Comparison of ENCODE assay signal across 8 cellular contexts in genomic region chr7:74173866-74174605, GRCh38. TPM values are rescaled to one million over a fixed set of nuclear protein-coding genes. Genes with fewer than 3 reads are reported as not detected.
DNase-seq lines count a peak whose midpoint lies in the region; ATAC-seq and TF ChIP-seq lines count a peak whose summit lies in the region.

Gene EIF4H, plus strand, starts transcription at chr7:74174356. Its CDS starts 28 bp downstream, at chr7:74174384.

- peak; percentile 75 for ATAC-seq in HG02623 (IDR thresholded peaks at IDR 0.05; ENCODE audit: unreplicated experiment)
- peak; percentile 88 to 93 for ATAC-seq in activated naive CD4-positive, alpha-beta T cell treated with anti-CD3 and anti-CD28 coated beads, Interleukin-2, amount 50 U/mL, for 72 hours
- ATAC-seq in omental fat pad (ENCODE audit: low FRiP score) = peak; percentile 97

- peak; percentile 97 for DNase-seq in GM10266 (ENCODE audit: extremely low spot score)
- DNase-seq in NCI-H1105 (lab: John Stamatoyannopoulos, UW) = peak; percentile 88
- DNase-seq in SKM-1 (lab: John Stamatoyannopoulos, UW; ENCODE audit: unreplicated experiment) = peak; percentile 78
- peak; percentile 94 to 99 for DNase-seq in activated naive CD4-positive, alpha-beta T cell treated with anti-CD3 and anti-CD28 coated beads, Interleukin-2, amount 50 U/mL, for 72 hours (ENCODE audit: low spot score in 2 of 2)
- DNase-seq in glomerular visceral epithelial cell (ENCODE audit: extremely low spot score) = peak; percentile 96
- DNase-seq in omental fat pad (ENCODE audit: low spot score) = peak; percentile 82

- no peak for TF ChIP-seq CTCF in GM10266 (IDR thresholded peaks at IDR 0.05; ENCODE audit: control insufficient read depth, insufficient read depth, low read depth, missing control alignments)
- TF ChIP-seq CTCF in omental fat pad (IDR thresholded peaks at IDR 0.05) = no peak

- H3K36me3 Mint-ChIP-seq in activated naive CD4-positive, alpha-beta T cell treated with anti-CD3 and anti-CD28 coated beads, Interleukin-2, amount 50 U/mL, for 72 hours = peaks cover 18 to 31% of the 10 kb centered on the region in 2 donors

- no peaks in the 10 kb centered on the region for H3K9me3 Mint-ChIP-seq in activated naive CD4-positive, alpha-beta T cell treated with anti-CD3 and anti-CD28 coated beads, Interleukin-2, amount 50 U/mL, for 72 hours

- peak within 1 kb of the TSS; percentile 86 for H3K27ac ChIP-seq in temporal lobe (ENCODE audit: low read depth, low read length)

- peak within 1 kb of the TSS; percentile 96 to 98 for H3K27ac Mint-ChIP-seq in activated naive CD4-positive, alpha-beta T cell treated with anti-CD3 and anti-CD28 coated beads, Interleukin-2, amount 50 U/mL, for 72 hours

RNA-seq across cellular contexts. Expression of gene EIF4H, which starts in this region (rescaled TPM):
- 100 to 1,000 TPM; 255 to 470 TPM for total RNA-seq in activated naive CD4-positive, alpha-beta T cell treated with anti-CD3 and anti-CD28 coated beads, Interleukin-2, amount 50 U/mL, for 72 hours
- total RNA-seq in omental fat pad (100 to 1,000 TPM; 195 to 284 (median 229) TPM), temporal lobe (105 TPM)

Comparison
In these comparisons a context has a peak if more than half of its experiments do, and no peak if none do; other contexts are left out.
1. Peak in every context shown above with its lines: DNase-seq, ATAC-seq and H3K27ac ChIP-seq.